Comparison of ENCODE assay signal across 1 cellular context in genomic region chr6:90650041-90650948, GRCh38.
TF ChIP-seq lines count a peak whose summit lies in the region.

No MANE protein-coding gene starts in this region.

TF ChIP-seq in HEK293, 187 proteins besides CTCF, POLR2A, EP300 and RAD21 (continued from another document and continues in another):
- TF ChIP-seq PATZ1 (tag by site-specific recombination; IDR thresholded peaks at IDR 0.05) (no peak), PRDM6 (tag by site-specific recombination; IDR thresholded peaks at IDR 0.05) (peak; percentile 62), ZSCAN16 (tag by site-specific recombination; IDR thresholded peaks at IDR 0.05) (no peak), TRIM28 (IDR thresholded peaks at IDR 0.05; ENCODE audit: borderline replicate concordance, low read length) (peak; percentile 97), ZNF311 (tag by site-specific recombination; IDR thresholded peaks at IDR 0.05; ENCODE audit: borderline replicate concordance) (no peak), ZBTB44 (tag by site-specific recombination; IDR thresholded peaks at IDR 0.05) (no peak), ZNF155 (tag by site-specific recombination; IDR thresholded peaks at IDR 0.05) (no peak), ZNF169 (tag by site-specific recombination; IDR thresholded peaks at IDR 0.05) (no peak), ZNF133 (tag by site-specific recombination; IDR thresholded peaks at IDR 0.05) (0 out of 2 replicates have a peak, but pooled peaks have one; percentile 17), SETDB1 (IDR thresholded peaks at IDR 0.05; ENCODE audit: insufficient read length, low read length) (peak; percentile 95), ZNF398 (tag by site-specific recombination; IDR thresholded peaks at IDR 0.05) (no peak), ZNF558 (tag by site-specific recombination; IDR thresholded peaks at IDR 0.05) (no peak), ZNF350 (tag by site-specific recombination; IDR thresholded peaks at IDR 0.05) (no peak), ZNF843 (tag by site-specific recombination; IDR thresholded peaks at IDR 0.05) (peak; percentile 62), ZBTB10 (tag by site-specific recombination; IDR thresholded peaks at IDR 0.05) (no peak), ZNF138 (tag by site-specific recombination; IDR thresholded peaks at IDR 0.05; ENCODE audit: borderline replicate concordance) (no peak), ZNF114 (tag by site-specific recombination; IDR thresholded peaks at IDR 0.05) (no peak), ZNF626 (tag by site-specific recombination; IDR thresholded peaks at IDR 0.05) (no peak), ZNF654 (tag by site-specific recombination; IDR thresholded peaks at IDR 0.05; ENCODE audit: low read depth) (no peak), ZNF664 (tag by site-specific recombination; IDR thresholded peaks at IDR 0.05) (peak; percentile 35; the same call in 1 of the 2 replicates), ZNF148 (tag by site-specific recombination; IDR thresholded peaks at IDR 0.05; ENCODE audit: borderline replicate concordance) (no peak), ZNF324 (tag by site-specific recombination; IDR thresholded peaks at IDR 0.05) (no peak), ZNF426 (tag by site-specific recombination; IDR thresholded peaks at IDR 0.05) (no peak), ZNF280D (tag by site-specific recombination; IDR thresholded peaks at IDR 0.05) (no peak), HIC1 (tag by site-specific recombination; IDR thresholded peaks at IDR 0.05) (no peak), GFI1B (tag by site-specific recombination; IDR thresholded peaks at IDR 0.05) (no peak), SCRT1 (tag by site-specific recombination; IDR thresholded peaks at IDR 0.05; ENCODE audit: borderline replicate concordance) (no peak), WT1 (tag by site-specific recombination; IDR thresholded peaks at IDR 0.05) (no peak), ZNF121 (tag by site-specific recombination; IDR thresholded peaks at IDR 0.05) (no peak), SP3 (tag by site-specific recombination; IDR thresholded peaks at IDR 0.05) (no peak), REST (tag by site-specific recombination; IDR thresholded peaks at IDR 0.05) (no peak), ZNF473 (tag by site-specific recombination; IDR thresholded peaks at IDR 0.05) (no peak), KLF10 (tag by site-specific recombination; IDR thresholded peaks at IDR 0.05) (no peak)
